In genomic region chr1:44117272-44117671, GRCh38 we compare ENCODE assay signal across 6 cellular contexts. TPM values are rescaled to one million over a fixed set of nuclear protein-coding genes. Genes with fewer than 3 reads are reported as not detected.
"Had no signal": no experiment of that assay in that cellular context is flagged by ENCODE, and none has a peak within 500 bp of the region (broad histone marks: within the 10 kb centered on the region; RNA-seq: fewer than 3 reads in every experiment).

No MANE protein-coding gene starts in this region.

RNA-seq across cellular contexts. Expression of gene KLF17, which starts 1.3 kb away (rescaled TPM):
- total RNA-seq: HepG2, HT-29, K562 had no signal
- polyA plus RNA-seq: HepG2, IgD-negative memory B cell had no signal

RNA-seq across cellular contexts. Expression of gene KLF18, which starts 24.2 kb away (rescaled TPM):
- total RNA-seq: HepG2, HT-29, HT1080, IMR-90, K562 had no signal
- polyA plus RNA-seq: HepG2, IgD-negative memory B cell, IMR-90, K562 had no signal
